In genomic region chr15:54815546-54815945, GRCh38 we compare ENCODE assay signal across 27 cellular contexts.
"Had no signal": no experiment of that assay in that cellular context is flagged by ENCODE, and none has a peak within 500 bp of the region (broad histone marks: within the 10 kb centered on the region; RNA-seq: fewer than 3 reads in every experiment).

No MANE protein-coding gene starts in this region.

- H3K36me3 ChIP-seq: adrenal gland, Peyer's patch had no signal

- H3K4me1 ChIP-seq: adrenal gland, Peyer's patch had no signal

- H3K4me3 ChIP-seq: adrenal gland, K562, Peyer's patch had no signal

- H3K27me3 ChIP-seq: adrenal gland, Peyer's patch had no signal

- DNase-seq: activated CD4-positive, alpha-beta T cell treated with anti-CD3 and anti-CD28 coated beads for 36 hours; activated CD4-positive, alpha-beta T cell treated with anti-CD3 and anti-CD28 coated beads, Interleukin-2, amount 10 ng/mL, durations not matched to agents 7 days and 5 days; activated CD4-positive, alpha-beta T cell treated with anti-CD3 and anti-CD28 coated beads, Interleukin-2, amount 50 U/mL, for 48 hours; activated CD8-positive, alpha-beta memory T cell treated with anti-CD3 and anti-CD28 coated beads, Interleukin-2, amount 50 U/mL, for 4 hours; activated gamma-delta T cell treated with Interleukin-2 at 50 U/mL for 16 hours; activated naive CD4-positive, alpha-beta T cell treated with anti-CD3 and anti-CD28 coated beads for 36 hours; activated T-cell treated with anti-CD3 and anti-CD28 coated beads for 4 hours; activated T-cell treated with anti-CD3 and anti-CD28 coated beads, Interleukin-2, amount 50 U/mL, for 4 hours; adrenal gland; anterior cingulate cortex; caudate nucleus; IMR-90; NCI-H1092; NCI-H1436 treated with DMSO at 0.1 percent for 48 hours; NCI-H1694 treated with DMSO at 0.1 percent for 48 hours; NCI-H2029; NCI-H345; NCI-H524 treated with DMSO at 0.1 percent for 48 hours; PC-3; Peyer's patch; SIG-M5; SW 1271; T-helper 1 cell; T-helper 2 cell; T-helper 9 cell had no signal

- H3K9me3 ChIP-seq: adrenal gland, Peyer's patch had no signal

- H3K27ac ChIP-seq: adrenal gland, Peyer's patch, RWPE1 had no signal
